8 cellular contexts compared by ENCODE assay signal in the genomic region with DNA sequence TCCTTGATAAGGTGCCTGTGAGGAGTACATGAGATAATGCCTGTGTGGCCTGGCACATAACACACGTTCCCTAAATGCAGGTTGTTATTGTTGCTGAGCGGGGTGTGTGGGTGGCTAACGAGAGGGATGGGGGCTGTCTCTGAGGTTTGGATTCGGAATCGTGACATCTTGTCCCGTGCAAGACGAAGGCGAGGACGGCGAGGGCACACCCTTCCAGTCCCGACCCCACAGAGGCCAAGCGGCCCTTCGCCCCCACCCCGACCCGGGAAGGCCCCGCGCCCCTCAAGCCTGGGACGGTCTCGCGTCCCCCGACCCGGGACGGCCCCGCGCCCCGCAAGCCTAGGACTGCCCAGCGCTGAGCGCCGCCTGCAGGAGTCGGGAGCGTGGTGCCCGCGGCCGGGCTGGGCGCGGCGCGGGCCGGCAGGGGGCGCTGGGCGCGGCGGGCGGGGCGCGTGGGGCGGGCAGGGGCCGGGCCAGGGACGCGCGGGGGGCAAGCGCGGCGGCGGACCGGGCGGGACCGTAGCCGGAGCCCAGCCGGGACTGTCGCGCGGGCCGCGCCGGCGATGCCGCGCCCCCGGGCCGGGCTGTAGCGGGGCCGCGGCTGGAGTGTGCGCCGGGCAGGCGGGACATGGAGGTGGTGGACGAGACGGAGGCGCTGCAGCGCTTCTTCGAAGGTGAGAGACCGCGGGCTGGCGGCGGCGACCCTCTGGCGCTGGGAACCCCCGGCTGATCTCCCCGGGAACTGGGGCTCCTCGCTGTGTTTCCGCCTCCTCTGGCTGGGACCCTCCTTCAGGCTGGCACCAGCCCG. TPM values are rescaled to one million over a fixed set of nuclear protein-coding genes. Genes with fewer than 3 reads are reported as not detected.
DNase-seq lines count a peak whose midpoint lies in the region; ATAC-seq and TF ChIP-seq lines count a peak whose summit lies in the region.

Gene MYRF (plus strand): TSS at position 520 of the 808 bp plus-strand sequence. CDS start 109 bp downstream, at position 629.

- peaks cover 31% of the 10 kb centered on the region for H3K4me1 Mint-ChIP-seq in GM23338

- H3K27ac Mint-ChIP-seq in GM23338 = no peak within 1 kb of the TSS

- peak; percentile 29 to 69; a peak in 3 of 4 replicates for TF ChIP-seq CTCF in GM23338 (conservative IDR thresholded peaks at IDR 0.05; ENCODE audit: low read depth in 2 of 2)
- TF ChIP-seq CTCF in left ventricle myocardium inferior (IDR thresholded peaks at IDR 0.05; ENCODE audit: borderline replicate concordance) = peak; percentile 52

- peak within 1 kb of the TSS; percentile 94; the same call in 1 of the 2 replicates for H2AFZ ChIP-seq in GM23338

- peaks cover 32% of the 10 kb centered on the region for H3K27me3 Mint-ChIP-seq in GM23338 (ENCODE audit: insufficient read depth, low read depth, poor library complexity)

- H3K4me3 Mint-ChIP-seq in GM23338 = peak within 1 kb of the TSS; percentile 71

- no peaks in the 10 kb centered on the region for H3K9me3 ChIP-seq in left ventricle myocardium inferior (replicated peaks)

- H3K27me3 ChIP-seq in GM23338 (ENCODE audit: insufficient read depth) (peaks cover 32% of the 10 kb centered on the region), left ventricle myocardium inferior (ENCODE audit: low read depth) (peaks cover 28% of the 10 kb centered on the region)

- peaks cover 3% of the 10 kb centered on the region; the same call in 1 of the 2 replicates for H4K20me1 ChIP-seq in GM23338 (replicated peaks; ENCODE audit: insufficient read depth)

- H3K36me3 ChIP-seq in GM23338 (ENCODE audit: insufficient read depth) = no peaks in the 10 kb centered on the region
- H3K36me3 ChIP-seq in left ventricle myocardium inferior = no peaks in the 10 kb centered on the region

- peak; percentile 45 for ATAC-seq in GM23338
- no peak for ATAC-seq in HG02870 (IDR thresholded peaks at IDR 0.05; ENCODE audit: unreplicated experiment)

- H3K27ac ChIP-seq in GM23338 (ENCODE audit: low read depth) (no peak within 1 kb of the TSS), left ventricle myocardium inferior (replicated peaks) (no peak within 1 kb of the TSS)

- no peaks in the 10 kb centered on the region for H3K9me2 ChIP-seq in GM23338 (ENCODE audit: insufficient read depth)

- H3K79me2 ChIP-seq in GM23338 (replicated peaks; ENCODE audit: insufficient read depth) = no peaks in the 10 kb centered on the region

- peak within 1 kb of the TSS; percentile 89 for H3K4me2 ChIP-seq in GM23338

- no peaks in the 10 kb centered on the region; the same call in 2 of the 3 replicates for H3K36me3 Mint-ChIP-seq in GM23338 (ENCODE audit: low read depth)

- peaks cover 4% of the 10 kb centered on the region; the same call in 1 of the 2 replicates for H3F3A ChIP-seq in GM23338 (replicated peaks; ENCODE audit: low read depth)

- intact Hi-C loops in left ventricle myocardium inferior (cut with micrococcal nuclease) = no loop called here

- H3K4me3 ChIP-seq in GM23338 = peak within 1 kb of the TSS; percentile 71
- peak within 1 kb of the TSS; percentile 60 for H3K4me3 ChIP-seq in left ventricle myocardium inferior

- peaks cover 23% of the 10 kb centered on the region for H3K4me1 ChIP-seq in GM23338 (ENCODE audit: insufficient read depth)
- H3K4me1 ChIP-seq in left ventricle myocardium inferior = peaks cover 16% of the 10 kb centered on the region

- H3K9me3 Mint-ChIP-seq in GM23338 = no peaks in the 10 kb centered on the region

- DNase-seq in AG20443 (ENCODE audit: low spot score) = peak; percentile 90
- DNase-seq in GM23338 (ENCODE audit: low spot score) = peak; percentile 80
- peak; percentile 32 for DNase-seq in SKM-1 (lab: John Stamatoyannopoulos, UW; ENCODE audit: unreplicated experiment)
- peak; percentile 25 for DNase-seq in activated naive CD8-positive, alpha-beta T cell treated with anti-CD3 and anti-CD28 coated beads, Interleukin-2, amount 50 U/mL, for 16 hours (ENCODE audit: low read depth, low spot score)
- peak; percentile 49 for DNase-seq in left ventricle myocardium inferior
- no peak for DNase-seq in renal cortical epithelial cell (ENCODE audit: low read depth)
- no peak for DNase-seq in GDM1 (lab: John Stamatoyannopoulos, UW)

TF ChIP-seq in GM23338, 12 proteins besides CTCF, POLR2A, EP300 and RAD21 (continues in another document):
- TF ChIP-seq ZNF114 (CRISPR knock-in tag; IDR thresholded peaks at IDR 0.05) = no peak
- no peak for TF ChIP-seq JUNB (IDR thresholded peaks at IDR 0.05; ENCODE audit: unreplicated experiment)
- TF ChIP-seq STAT1 (IDR thresholded peaks at IDR 0.05; ENCODE audit: unreplicated experiment) = no peak
- TF ChIP-seq NANOG (IDR thresholded peaks at IDR 0.05; ENCODE audit: borderline replicate concordance) = no peak
- no peak for TF ChIP-seq CREB1 (CRISPR knock-in tag; IDR thresholded peaks at IDR 0.05; ENCODE audit: low read depth)
- TF ChIP-seq EZH2 (IDR thresholded peaks at IDR 0.05; ENCODE audit: low read depth, unreplicated experiment) = no peak
- no peak for TF ChIP-seq ZNF331 (CRISPR knock-in tag; IDR thresholded peaks at IDR 0.05; ENCODE audit: low read depth)
- no peak for TF ChIP-seq ZNF462 (CRISPR knock-in tag; IDR thresholded peaks at IDR 0.05)
- TF ChIP-seq ETS1 (IDR thresholded peaks at IDR 0.05) = no peak

RNA-seq across cellular contexts. Expression of gene MYRF, which starts in this region (rescaled TPM):
- total RNA-seq in GM23338 (2014; rRNA removed; shearing (Covaris generic)) = 5.0 and 5.5 TPM in 2 replicates
- 1.9 and 2.2 TPM in 2 replicates for polyA plus RNA-seq in GM23338 (2016; fragmentation: Nextera tagmentation; extraction: Ambion mirVana)
- total RNA-seq in left ventricle myocardium inferior (0.14 TPM), renal cortical epithelial cell (4.2 and 20.0 TPM in 2 replicates)

Comparison
In these comparisons a context has a peak if more than half of its experiments do, and no peak if none do; other contexts are left out.
1. Peak in DNase-seq and H3K4me3 ChIP-seq in left ventricle myocardium inferior; RNA of the gene not detected or under 1 TPM.
2. DNase-seq: peak in AG20443 (single experiment), GM23338 (single experiment), SKM-1 (single experiment) and activated naive CD8-positive, alpha-beta T cell treated with anti-CD3 and anti-CD28 coated beads, Interleukin-2, amount 50 U/mL, for 16 hours (single experiment); none in renal cortical epithelial cell (single experiment) and GDM1 (single experiment).